ENCODE assay signal across 1 cellular context in genomic region chr11:123588863-123589262, GRCh38.
TF ChIP-seq lines count a peak whose summit lies in the region.

No MANE protein-coding gene starts in this region.

TF ChIP-seq in K562, 482 proteins besides CTCF, POLR2A, EP300 and RAD21 (continued from another document):
- TF ChIP-seq TFE3 (CRISPR knock-in tag; IDR thresholded peaks at IDR 0.05) = peak; percentile 15; the same call in 1 of the 2 replicates
- peak; percentile 37; the same call in 1 of the 2 replicates for TF ChIP-seq USF2 (CRISPR knock-in tag; IDR thresholded peaks at IDR 0.05)
- TF ChIP-seq ZNF3 (CRISPR knock-in tag; IDR thresholded peaks at IDR 0.05) = no peak
- no peak for TF ChIP-seq ZNF75A (CRISPR knock-in tag; IDR thresholded peaks at IDR 0.05)
- TF ChIP-seq MTA1 (IDR thresholded peaks at IDR 0.05; ENCODE audit: borderline replicate concordance) = no peak
- no peak for TF ChIP-seq ZNF224 (CRISPR knock-in tag; IDR thresholded peaks at IDR 0.05)
- no peak for TF ChIP-seq NCOR1 (IDR thresholded peaks at IDR 0.05)
- no peak for TF ChIP-seq KDM5B (IDR thresholded peaks at IDR 0.05; ENCODE audit: insufficient replicate concordance, low read depth, low read length)
- no peak for TF ChIP-seq BMI1 (IDR thresholded peaks at IDR 0.05; ENCODE audit: low read length)
- 0 out of 2 replicates have a peak, but pooled peaks have one; percentile 34 for TF ChIP-seq ZNF316 (IDR thresholded peaks at IDR 0.05)
- TF ChIP-seq ATF2 (CRISPR knock-in tag; IDR thresholded peaks at IDR 0.05) = no peak
- TF ChIP-seq KLF16 (IDR thresholded peaks at IDR 0.05) = no peak
- no peak for TF ChIP-seq SUPT5H (IDR thresholded peaks at IDR 0.05)
